13 cellular contexts compared by ENCODE assay signal in the genomic region with DNA sequence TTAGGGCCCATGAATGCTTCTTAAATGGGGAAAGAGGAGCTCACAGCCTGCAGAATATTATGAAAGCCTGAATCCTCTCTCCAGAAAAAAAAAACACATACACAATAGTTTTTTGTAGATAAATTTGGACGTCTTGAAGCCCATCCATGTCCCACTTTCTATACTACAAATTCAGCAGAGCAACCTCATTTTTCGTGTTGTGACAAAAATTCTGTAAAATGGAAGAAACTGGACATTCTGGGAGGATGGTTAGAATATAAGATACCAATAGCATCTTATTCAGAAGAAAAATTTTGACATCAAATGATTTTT.
DNase-seq lines count a peak whose midpoint lies in the region; ATAC-seq, FAIRE-seq and TF ChIP-seq lines count a peak whose summit lies in the region.
"Had no signal": no experiment of that assay in that cellular context is flagged by ENCODE, and none has a peak within 500 bp of the region (broad histone marks: within the 10 kb centered on the region; RNA-seq: fewer than 3 reads in every experiment).

No MANE protein-coding gene starts in this region.

- H3K4me1 ChIP-seq in PC-9 (replicated peaks; ENCODE audit: insufficient read depth) (no peaks in the 10 kb centered on the region), upper lobe of right lung (peaks cover 5% of the 10 kb centered on the region)
- H3K4me1 ChIP-seq: HAP-1, SJCRH30 had no signal

- H2AFZ ChIP-seq in PC-9, result no peak overlapping the region

- H3K9me3 ChIP-seq in PC-9 (ENCODE audit: insufficient read depth, low read depth), result no peaks in the 10 kb centered on the region
- H3K9me3 ChIP-seq in upper lobe of right lung, result no peaks in the 10 kb centered on the region
- H3K9me3 ChIP-seq: BLaER1 treated with 17β-estradiol and CSF1 and Interleukin-3, amounts not matched to agents 10 nM and 100 nM; HAP-1; Peyer's patch; SJCRH30 had no signal

- H3K9me3 Mint-ChIP-seq in IgD-negative memory B cell (no peaks in the 10 kb centered on the region), chondrocyte (ENCODE audit: low read depth) (no peaks in the 10 kb centered on the region), MCF 10A (ENCODE audit: unreplicated experiment) (no peaks in the 10 kb centered on the region)

- H3K27ac Mint-ChIP-seq in IgD-negative memory B cell, result peak overlapping the region; percentile 33 to 97 (median 73)
- H3K27ac Mint-ChIP-seq in chondrocyte (ENCODE audit: unreplicated experiment), result no peak overlapping the region
- H3K27ac Mint-ChIP-seq in MCF 10A (ENCODE audit: low read depth, unreplicated experiment), result no peak overlapping the region

- H3F3A ChIP-seq in PC-9 (ENCODE audit: insufficient read depth, low read depth), result no peaks in the 10 kb centered on the region; the same call in 1 of the 2 replicates

- FAIRE-seq in RCC 7860 (lab: Jason Lieb, UNC), result no peak

- CTCF ChIA-PET in PC-9 (lab: Charles Lee), result interaction anchor here (0.5 to 0.9 kb wide), 4 partner anchors 74 to 620 kb away, joined by 3 to 9 read pairs (median 4); no protein-coding TSS in a partner anchor
- CTCF ChIA-PET in MCF 10A (lab: Yijun Ruan, JAX), result interaction anchor here (0.5 to 5.9 kb wide), 45 partner anchors 9 to 641 kb away, joined by 3 to 54 read pairs (median 4); no protein-coding TSS in a partner anchor

- peaks cover 16% of the 10 kb centered on the region for H3K27me3 Mint-ChIP-seq in IgD-negative memory B cell
- no peaks in the 10 kb centered on the region for H3K27me3 Mint-ChIP-seq in chondrocyte (ENCODE audit: low read depth)
- H3K27me3 Mint-ChIP-seq in MCF 10A (ENCODE audit: insufficient read depth, unreplicated experiment), result no peaks in the 10 kb centered on the region

- DNase-seq in PC-9 (no peak), chondrocyte (ENCODE audit: low spot score) (no peak), upper lobe of right lung (no peak), MCF 10A (ENCODE audit: unreplicated experiment) (no peak), Kasumi-1 (lab: John Stamatoyannopoulos, UW) (no peak), RCC 7860 (ENCODE audit: low spot score) (no peak)
- DNase-seq: COR-L47, DMS153, Peyer's patch had no signal

- POLR2A ChIA-PET in PC-9 (lab: Charles Lee; ENCODE audit: unreplicated experiment), result no interaction called here
- POLR2A ChIA-PET in MCF 10A (lab: Yijun Ruan, JAX), result interaction anchor here (1.5 kb wide), 1 partner anchor 623 kb away, joined by 5 read pairs; no protein-coding TSS in a partner anchor

- H3K36me3 Mint-ChIP-seq in IgD-negative memory B cell (no peaks in the 10 kb centered on the region), chondrocyte (ENCODE audit: low read depth) (no peaks in the 10 kb centered on the region), MCF 10A (ENCODE audit: insufficient read depth, unreplicated experiment) (no peaks in the 10 kb centered on the region)

- H3K79me2 ChIP-seq in PC-9 (ENCODE audit: low read depth), result no peaks in the 10 kb centered on the region

- H3K27ac ChIP-seq in PC-9 (no peak overlapping the region), upper lobe of right lung (no peak overlapping the region)
- H3K27ac ChIP-seq: SJCRH30 had no signal

- H3K4me2 ChIP-seq in PC-9, result no peak overlapping the region

- H3K27me3 ChIP-seq in PC-9 (ENCODE audit: insufficient read depth, low read depth) (no peaks in the 10 kb centered on the region), upper lobe of right lung (no peaks in the 10 kb centered on the region)
- H3K27me3 ChIP-seq: Peyer's patch, SJCRH30 had no signal

- TF ChIP-seq CTCF in PC-9 (conservative IDR thresholded peaks at IDR 0.05) (peak; percentile 39; the same call in 1 of the 2 replicates), chondrocyte (IDR thresholded peaks at IDR 0.05) (peak; percentile 60), upper lobe of right lung (IDR thresholded peaks at IDR 0.05) (no peak), MCF 10A (IDR thresholded peaks at IDR 0.05; ENCODE audit: unreplicated experiment) (no peak)

- intact Hi-C loops in PC-9 (cut with micrococcal nuclease; ENCODE audit: unreplicated experiment), result loop anchor here (10.0 kb wide), 3 partner anchors 173 to 623 kb away; no protein-coding TSS in a partner anchor
- intact Hi-C loops in upper lobe of right lung (cut with DNase I), result no loop called here
- intact Hi-C loops in MCF 10A (cut with micrococcal nuclease), result loop anchor here (1.0 kb wide), 3 partner anchors 168 to 623 kb away; no protein-coding TSS in a partner anchor

- H3K36me3 ChIP-seq in PC-9 (ENCODE audit: low read depth) (no peaks in the 10 kb centered on the region), upper lobe of right lung (no peaks in the 10 kb centered on the region)
- H3K36me3 ChIP-seq: BLaER1 treated with 17β-estradiol and CSF1 and Interleukin-3, amounts not matched to agents 10 nM and 100 nM; HAP-1; Peyer's patch; SJCRH30 had no signal

- H3K9me2 ChIP-seq in PC-9 (ENCODE audit: insufficient read depth), result no peaks in the 10 kb centered on the region

- no peak for ATAC-seq in upper lobe of right lung

- no peaks in the 10 kb centered on the region for H4K20me1 ChIP-seq in PC-9 (ENCODE audit: insufficient read depth)
- H4K20me1 ChIP-seq: BLaER1 treated with 17β-estradiol and CSF1 and Interleukin-3, amounts not matched to agents 10 nM and 100 nM had no signal

- no TSS peak for BruUV-seq in PC-9 (replicated peaks; lab: Mats Ljungman, UMichigan)
- no TSS peak for BruUV-seq in MCF 10A (replicated peaks; lab: Mats Ljungman, UMichigan)

- H3K4me3 Mint-ChIP-seq in IgD-negative memory B cell (peak overlapping the region in 3 of 4 donors; percentile 75 to 88 (median 81)), chondrocyte (ENCODE audit: unreplicated experiment) (no peak overlapping the region), MCF 10A (ENCODE audit: unreplicated experiment) (no peak overlapping the region)

- H3K4me1 Mint-ChIP-seq in IgD-negative memory B cell (peaks cover 31 to 37% (median 33%) of the 10 kb centered on the region in 3 donors), chondrocyte (ENCODE audit: low read depth) (peaks cover 8% of the 10 kb centered on the region), MCF 10A (ENCODE audit: insufficient read depth, unreplicated experiment) (peaks cover 4% of the 10 kb centered on the region)

- H3K4me3 ChIP-seq in PC-9 (no peak overlapping the region), upper lobe of right lung (no peak overlapping the region)
- H3K4me3 ChIP-seq: BLaER1 treated with 17β-estradiol and CSF1 and Interleukin-3, amounts not matched to agents 10 nM and 100 nM; HAP-1; Peyer's patch; SJCRH30 had no signal

Comparison
In these comparisons a context has a peak if more than half of its experiments do, and no peak if none do; other contexts are left out.
1. H3K27ac Mint-ChIP-seq: peak in IgD-negative memory B cell (3 of 3); none in chondrocyte (single experiment) and MCF 10A (single experiment).
2. H3K4me3 Mint-ChIP-seq: peak in IgD-negative memory B cell (3 of 4); none in chondrocyte (single experiment) and MCF 10A (single experiment).
3. CTCF ChIP-seq: peak in PC-9 (single experiment) and chondrocyte (single experiment); none in upper lobe of right lung (single experiment) and MCF 10A (single experiment).